In genomic region chr12:75634244-75635222, GRCh38 we compare ENCODE assay signal across 16 cellular contexts.
DNase-seq lines count a peak whose midpoint lies in the region; ATAC-seq and TF ChIP-seq lines count a peak whose summit lies in the region.
"Had no signal": no experiment of that assay in that cellular context is flagged by ENCODE, and none has a peak within 500 bp of the region (broad histone marks: within the 10 kb centered on the region; RNA-seq: fewer than 3 reads in every experiment).

No MANE protein-coding gene starts in this region.

- no peaks in the 10 kb centered on the region for H3K27me3 ChIP-seq in SJCRH30
- no peaks in the 10 kb centered on the region for H3K27me3 ChIP-seq in sigmoid colon
- H3K27me3 ChIP-seq: testis had no signal

- no peak overlapping the region for H3K4me3 Mint-ChIP-seq in Calu3 (ENCODE audit: low read depth, unreplicated experiment)
- H3K4me3 Mint-ChIP-seq in HFFc6 = no peak overlapping the region; the same call in 1 of the 2 replicates
- H3K4me3 Mint-ChIP-seq: central memory CD8-positive, alpha-beta T cell had no signal

- H3K4me1 Mint-ChIP-seq in Calu3 (ENCODE audit: low read depth, unreplicated experiment) (peaks cover 55% of the 10 kb centered on the region), HFFc6 (ENCODE audit: low read depth) (peaks cover 38% of the 10 kb centered on the region)
- H3K4me1 Mint-ChIP-seq: central memory CD8-positive, alpha-beta T cell had no signal

- no peak for ATAC-seq in HG02884 (IDR thresholded peaks at IDR 0.05; ENCODE audit: unreplicated experiment)
- ATAC-seq: psoas muscle had no signal

- TF ChIP-seq CTCF in Calu3 (IDR thresholded peaks at IDR 0.05; ENCODE audit: unreplicated experiment) (no peak), HFFc6 (IDR thresholded peaks at IDR 0.05) (no peak), fibroblast of the aortic adventitia (IDR thresholded peaks at IDR 0.05; ENCODE audit: insufficient read depth, low read length) (no peak), sigmoid colon (IDR thresholded peaks at IDR 0.05) (no peak)

- H3K36me3 ChIP-seq in SJCRH30 (no peaks in the 10 kb centered on the region), sigmoid colon (no peaks in the 10 kb centered on the region)
- H3K36me3 ChIP-seq: WERI-Rb-1 had no signal

- H3K27me3 Mint-ChIP-seq in Calu3 (ENCODE audit: unreplicated experiment) = no peaks in the 10 kb centered on the region
- no peaks in the 10 kb centered on the region for H3K27me3 Mint-ChIP-seq in HFFc6 (ENCODE audit: insufficient read depth)
- H3K27me3 Mint-ChIP-seq: central memory CD8-positive, alpha-beta T cell had no signal

- peak overlapping the region; percentile 63 for H3K27ac ChIP-seq in SJCRH30
- H3K27ac ChIP-seq in sigmoid colon = no peak overlapping the region
- H3K27ac ChIP-seq: C4-2B, HL-60, psoas muscle, testis, WERI-Rb-1 had no signal

- 80 to 90% methylated on average over 3 of the region's 3 CpGs for WGBS in sigmoid colon, 2 donors

- CTCF ChIA-PET in Calu3 (lab: Charles Lee) = no interaction called here

- H3K27ac Mint-ChIP-seq in Calu3 (ENCODE audit: unreplicated experiment) (peak overlapping the region; percentile 80), HFFc6 (peak overlapping the region; percentile 70)

- TF ChIP-seq EP300 in sigmoid colon (IDR thresholded peaks at IDR 0.05) = no peak

- H3K4me3 ChIP-seq in SJCRH30 (no peak overlapping the region), fibroblast of the aortic adventitia (ENCODE audit: low read depth, low read length) (no peak overlapping the region), sigmoid colon (no peak overlapping the region)
- H3K4me3 ChIP-seq: GM12878, psoas muscle, testis had no signal

- H3K9me3 Mint-ChIP-seq in Calu3 (ENCODE audit: low read depth, unreplicated experiment) (peaks cover 2% of the 10 kb centered on the region), HFFc6 (no peaks in the 10 kb centered on the region)
- H3K9me3 Mint-ChIP-seq: central memory CD8-positive, alpha-beta T cell had no signal

- DNase-seq in Calu3 (no peak), HFFc6 (no peak), SJCRH30 (peak; percentile 19 to 75), fibroblast of the aortic adventitia (ENCODE audit: low read depth) (peak; percentile 66), A172 (ENCODE audit: low spot score) (no peak), sigmoid colon (no peak)
- DNase-seq: activated CD8-positive, alpha-beta memory T cell treated with anti-CD3 and anti-CD28 coated beads, Interleukin-2, amount 50 U/mL, for 48 hours; head of caudate nucleus; psoas muscle; testis; WERI-Rb-1 had no signal

- BruUV-seq in Calu3 (replicated peaks; lab: Mats Ljungman, UMichigan) = no TSS peak

- intact Hi-C loops in Calu3 (cut with micrococcal nuclease; ENCODE audit: unreplicated experiment) (loop anchor here (5.0 kb wide), 2 partner anchors 107 to 193 kb away; no protein-coding TSS in a partner anchor), sigmoid colon (cut with DNase I) (no loop called here)

- H3K9me3 ChIP-seq in SJCRH30 (replicated peaks) (no peaks in the 10 kb centered on the region), sigmoid colon (no peaks in the 10 kb centered on the region)
- H3K9me3 ChIP-seq: psoas muscle, testis had no signal

- TF ChIP-seq POLR2A in sigmoid colon (IDR thresholded peaks at IDR 0.05) = no peak

- H3K36me3 Mint-ChIP-seq in Calu3 (ENCODE audit: insufficient read depth, unreplicated experiment) = no peaks in the 10 kb centered on the region
- peaks cover 5% of the 10 kb centered on the region; the same call in 1 of the 2 replicates for H3K36me3 Mint-ChIP-seq in HFFc6 (ENCODE audit: low read depth)

- H3K4me1 ChIP-seq in SJCRH30 (peaks cover 26% of the 10 kb centered on the region), sigmoid colon (no peaks in the 10 kb centered on the region)
- H3K4me1 ChIP-seq: psoas muscle, testis had no signal

Comparison
In these comparisons a context has a peak if more than half of its experiments do, and no peak if none do; other contexts are left out.
1. DNase-seq: peak in SJCRH30 (2 of 2) and fibroblast of the aortic adventitia (single experiment); none in Calu3 (single experiment), HFFc6 (single experiment), A172 (single experiment) and sigmoid colon (single experiment).